In the genomic region with DNA sequence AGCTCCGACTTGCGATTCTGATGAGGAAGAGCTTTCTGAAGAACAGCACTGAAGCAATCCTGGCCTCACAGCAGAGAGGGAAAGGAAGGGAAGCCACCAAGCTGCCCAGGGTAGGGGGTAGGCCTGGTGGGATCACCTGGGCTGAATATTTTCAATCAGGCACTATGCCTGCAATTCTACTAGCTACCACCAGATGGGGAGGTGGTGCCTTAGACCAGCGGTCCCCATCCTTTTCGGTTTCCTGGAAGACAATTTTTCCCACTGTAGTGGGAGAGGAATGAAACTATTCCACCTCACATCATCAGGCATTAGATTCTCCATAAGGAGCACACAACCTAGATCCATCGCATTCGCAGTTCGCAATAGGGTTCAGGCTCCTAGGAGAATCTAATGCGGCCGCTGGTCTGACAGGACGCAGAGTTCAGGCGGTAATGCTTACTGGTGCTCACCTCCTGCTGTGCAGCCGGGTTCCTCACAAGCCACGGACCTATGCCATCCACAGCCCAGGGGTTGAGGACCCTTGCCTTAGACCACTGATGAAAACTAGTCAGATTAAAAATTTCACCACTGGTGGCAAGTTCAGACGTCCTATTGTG, we compare ENCODE assay signal across 1 cellular context.
TF ChIP-seq lines count a peak whose summit lies in the region.

No MANE protein-coding gene starts in this region.

TF ChIP-seq in HepG2, 621 proteins besides CTCF, POLR2A, EP300 and RAD21 (continued from another document):
- TF ChIP-seq, protein P1, sequence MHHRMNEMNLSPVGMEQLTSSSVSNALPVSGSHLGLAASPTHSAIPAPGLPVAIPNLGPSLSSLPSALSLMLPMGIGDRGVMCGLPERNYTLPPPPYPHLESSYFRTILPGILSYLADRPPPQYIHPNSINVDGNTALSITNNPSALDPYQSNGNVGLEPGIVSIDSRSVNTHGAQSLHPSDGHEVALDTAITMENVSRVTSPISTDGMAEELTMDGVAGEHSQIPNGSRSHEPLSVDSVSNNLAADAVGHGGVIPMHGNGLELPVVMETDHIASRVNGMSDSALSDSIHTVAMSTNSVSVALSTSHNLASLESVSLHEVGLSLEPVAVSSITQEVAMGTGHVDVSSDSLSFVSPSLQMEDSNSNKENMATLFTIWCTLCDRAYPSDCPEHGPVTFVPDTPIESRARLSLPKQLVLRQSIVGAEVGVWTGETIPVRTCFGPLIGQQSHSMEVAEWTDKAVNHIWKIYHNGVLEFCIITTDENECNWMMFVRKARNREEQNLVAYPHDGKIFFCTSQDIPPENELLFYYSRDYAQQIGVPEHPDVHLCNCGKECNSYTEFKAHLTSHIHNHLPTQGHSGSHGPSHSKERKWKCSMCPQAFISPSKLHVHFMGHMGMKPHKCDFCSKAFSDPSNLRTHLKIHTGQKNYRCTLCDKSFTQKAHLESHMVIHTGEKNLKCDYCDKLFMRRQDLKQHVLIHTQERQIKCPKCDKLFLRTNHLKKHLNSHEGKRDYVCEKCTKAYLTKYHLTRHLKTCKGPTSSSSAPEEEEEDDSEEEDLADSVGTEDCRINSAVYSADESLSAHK (CRISPR knock-in tag; IDR thresholded peaks at IDR 0.05; ENCODE audit: borderline replicate concordance), result no peak
- TF ChIP-seq ZNF616 (CRISPR knock-in tag; IDR thresholded peaks at IDR 0.05; ENCODE audit: low read depth) (no peak), EED (CRISPR knock-in tag; IDR thresholded peaks at IDR 0.05) (no peak), STAG1 (CRISPR knock-in tag; IDR thresholded peaks at IDR 0.05) (peak; percentile 65), SETDB1 (CRISPR knock-in tag; IDR thresholded peaks at IDR 0.05; ENCODE audit: borderline replicate concordance) (no peak), NFRKB (IDR thresholded peaks at IDR 0.05) (no peak), ZNF83 (CRISPR knock-in tag; IDR thresholded peaks at IDR 0.05; ENCODE audit: borderline replicate concordance) (no peak), NCOA1 (CRISPR knock-in tag; IDR thresholded peaks at IDR 0.05) (no peak), SMC3 (IDR thresholded peaks at IDR 0.05; ENCODE audit: low read length) (peak; percentile 48), DNMT3B (CRISPR knock-in tag; conservative IDR thresholded peaks at IDR 0.05) (no peak), ZNF761 (CRISPR knock-in tag; conservative IDR thresholded peaks at IDR 0.05) (no peak), BCL6 (CRISPR knock-in tag; IDR thresholded peaks at IDR 0.05) (0 out of 2 replicates have a peak, but pooled peaks have one; percentile 15), DPF2 (CRISPR knock-in tag; IDR thresholded peaks at IDR 0.05; ENCODE audit: borderline replicate concordance, low read depth) (no peak), ZNF678 (CRISPR knock-in tag; IDR thresholded peaks at IDR 0.05) (no peak), TEAD3 (CRISPR knock-in tag; optimal IDR thresholded peaks at IDR 0.05; ENCODE audit: borderline replicate concordance) (no peak), SATB2 (CRISPR knock-in tag; IDR thresholded peaks at IDR 0.05) (no peak), ELF1 (CRISPR knock-in tag; IDR thresholded peaks at IDR 0.05) (no peak), ATF7-NPFF (CRISPR knock-in tag; IDR thresholded peaks at IDR 0.05; ENCODE audit: low read depth) (no peak), ZMAT3 (CRISPR knock-in tag; conservative IDR thresholded peaks at IDR 0.05) (no peak), ZNF619 (CRISPR knock-in tag; IDR thresholded peaks at IDR 0.05) (no peak)
- TF ChIP-seq, protein P2, sequence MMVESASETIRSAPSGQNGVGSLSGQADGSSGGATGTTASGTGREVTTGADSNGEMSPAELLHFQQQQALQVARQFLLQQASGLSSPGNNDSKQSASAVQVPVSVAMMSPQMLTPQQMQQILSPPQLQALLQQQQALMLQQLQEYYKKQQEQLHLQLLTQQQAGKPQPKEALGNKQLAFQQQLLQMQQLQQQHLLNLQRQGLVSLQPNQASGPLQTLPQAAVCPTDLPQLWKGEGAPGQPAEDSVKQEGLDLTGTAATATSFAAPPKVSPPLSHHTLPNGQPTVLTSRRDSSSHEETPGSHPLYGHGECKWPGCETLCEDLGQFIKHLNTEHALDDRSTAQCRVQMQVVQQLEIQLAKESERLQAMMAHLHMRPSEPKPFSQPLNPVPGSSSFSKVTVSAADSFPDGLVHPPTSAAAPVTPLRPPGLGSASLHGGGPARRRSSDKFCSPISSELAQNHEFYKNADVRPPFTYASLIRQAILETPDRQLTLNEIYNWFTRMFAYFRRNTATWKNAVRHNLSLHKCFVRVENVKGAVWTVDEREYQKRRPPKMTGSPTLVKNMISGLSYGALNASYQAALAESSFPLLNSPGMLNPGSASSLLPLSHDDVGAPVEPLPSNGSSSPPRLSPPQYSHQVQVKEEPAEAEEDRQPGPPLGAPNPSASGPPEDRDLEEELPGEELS (CRISPR knock-in tag; IDR thresholded peaks at IDR 0.05), result no peak
- TF ChIP-seq, protein P3, sequence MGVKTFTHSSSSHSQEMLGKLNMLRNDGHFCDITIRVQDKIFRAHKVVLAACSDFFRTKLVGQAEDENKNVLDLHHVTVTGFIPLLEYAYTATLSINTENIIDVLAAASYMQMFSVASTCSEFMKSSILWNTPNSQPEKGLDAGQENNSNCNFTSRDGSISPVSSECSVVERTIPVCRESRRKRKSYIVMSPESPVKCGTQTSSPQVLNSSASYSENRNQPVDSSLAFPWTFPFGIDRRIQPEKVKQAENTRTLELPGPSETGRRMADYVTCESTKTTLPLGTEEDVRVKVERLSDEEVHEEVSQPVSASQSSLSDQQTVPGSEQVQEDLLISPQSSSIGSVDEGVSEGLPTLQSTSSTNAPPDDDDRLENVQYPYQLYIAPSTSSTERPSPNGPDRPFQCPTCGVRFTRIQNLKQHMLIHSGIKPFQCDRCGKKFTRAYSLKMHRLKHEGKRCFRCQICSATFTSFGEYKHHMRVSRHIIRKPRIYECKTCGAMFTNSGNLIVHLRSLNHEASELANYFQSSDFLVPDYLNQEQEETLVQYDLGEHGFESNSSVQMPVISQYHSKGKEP (CRISPR knock-in tag; IDR thresholded peaks at IDR 0.05), result no peak
- TF ChIP-seq, protein P4, sequence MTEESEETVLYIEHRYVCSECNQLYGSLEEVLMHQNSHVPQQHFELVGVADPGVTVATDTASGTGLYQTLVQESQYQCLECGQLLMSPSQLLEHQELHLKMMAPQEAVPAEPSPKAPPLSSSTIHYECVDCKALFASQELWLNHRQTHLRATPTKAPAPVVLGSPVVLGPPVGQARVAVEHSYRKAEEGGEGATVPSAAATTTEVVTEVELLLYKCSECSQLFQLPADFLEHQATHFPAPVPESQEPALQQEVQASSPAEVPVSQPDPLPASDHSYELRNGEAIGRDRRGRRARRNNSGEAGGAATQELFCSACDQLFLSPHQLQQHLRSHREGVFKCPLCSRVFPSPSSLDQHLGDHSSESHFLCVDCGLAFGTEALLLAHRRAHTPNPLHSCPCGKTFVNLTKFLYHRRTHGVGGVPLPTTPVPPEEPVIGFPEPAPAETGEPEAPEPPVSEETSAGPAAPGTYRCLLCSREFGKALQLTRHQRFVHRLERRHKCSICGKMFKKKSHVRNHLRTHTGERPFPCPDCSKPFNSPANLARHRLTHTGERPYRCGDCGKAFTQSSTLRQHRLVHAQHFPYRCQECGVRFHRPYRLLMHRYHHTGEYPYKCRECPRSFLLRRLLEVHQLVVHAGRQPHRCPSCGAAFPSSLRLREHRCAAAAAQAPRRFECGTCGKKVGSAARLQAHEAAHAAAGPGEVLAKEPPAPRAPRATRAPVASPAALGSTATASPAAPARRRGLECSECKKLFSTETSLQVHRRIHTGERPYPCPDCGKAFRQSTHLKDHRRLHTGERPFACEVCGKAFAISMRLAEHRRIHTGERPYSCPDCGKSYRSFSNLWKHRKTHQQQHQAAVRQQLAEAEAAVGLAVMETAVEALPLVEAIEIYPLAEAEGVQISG (CRISPR knock-in tag; IDR thresholded peaks at IDR 0.05), result 0 out of 2 replicates have a peak, but pooled peaks have one; percentile 14
- TF ChIP-seq, protein P5, sequence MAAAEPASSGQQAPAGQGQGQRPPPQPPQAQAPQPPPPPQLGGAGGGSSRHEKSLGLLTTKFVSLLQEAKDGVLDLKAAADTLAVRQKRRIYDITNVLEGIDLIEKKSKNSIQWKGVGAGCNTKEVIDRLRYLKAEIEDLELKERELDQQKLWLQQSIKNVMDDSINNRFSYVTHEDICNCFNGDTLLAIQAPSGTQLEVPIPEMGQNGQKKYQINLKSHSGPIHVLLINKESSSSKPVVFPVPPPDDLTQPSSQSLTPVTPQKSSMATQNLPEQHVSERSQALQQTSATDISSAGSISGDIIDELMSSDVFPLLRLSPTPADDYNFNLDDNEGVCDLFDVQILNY (CRISPR knock-in tag; conservative IDR thresholded peaks at IDR 0.05), result no peak
- TF ChIP-seq, protein P6, sequence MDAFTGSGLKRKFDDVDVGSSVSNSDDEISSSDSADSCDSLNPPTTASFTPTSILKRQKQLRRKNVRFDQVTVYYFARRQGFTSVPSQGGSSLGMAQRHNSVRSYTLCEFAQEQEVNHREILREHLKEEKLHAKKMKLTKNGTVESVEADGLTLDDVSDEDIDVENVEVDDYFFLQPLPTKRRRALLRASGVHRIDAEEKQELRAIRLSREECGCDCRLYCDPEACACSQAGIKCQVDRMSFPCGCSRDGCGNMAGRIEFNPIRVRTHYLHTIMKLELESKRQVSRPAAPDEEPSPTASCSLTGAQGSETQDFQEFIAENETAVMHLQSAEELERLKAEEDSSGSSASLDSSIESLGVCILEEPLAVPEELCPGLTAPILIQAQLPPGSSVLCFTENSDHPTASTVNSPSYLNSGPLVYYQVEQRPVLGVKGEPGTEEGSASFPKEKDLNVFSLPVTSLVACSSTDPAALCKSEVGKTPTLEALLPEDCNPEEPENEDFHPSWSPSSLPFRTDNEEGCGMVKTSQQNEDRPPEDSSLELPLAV (CRISPR knock-in tag; conservative IDR thresholded peaks at IDR 0.05; ENCODE audit: low read depth), result no peak
- TF ChIP-seq, protein P7, sequence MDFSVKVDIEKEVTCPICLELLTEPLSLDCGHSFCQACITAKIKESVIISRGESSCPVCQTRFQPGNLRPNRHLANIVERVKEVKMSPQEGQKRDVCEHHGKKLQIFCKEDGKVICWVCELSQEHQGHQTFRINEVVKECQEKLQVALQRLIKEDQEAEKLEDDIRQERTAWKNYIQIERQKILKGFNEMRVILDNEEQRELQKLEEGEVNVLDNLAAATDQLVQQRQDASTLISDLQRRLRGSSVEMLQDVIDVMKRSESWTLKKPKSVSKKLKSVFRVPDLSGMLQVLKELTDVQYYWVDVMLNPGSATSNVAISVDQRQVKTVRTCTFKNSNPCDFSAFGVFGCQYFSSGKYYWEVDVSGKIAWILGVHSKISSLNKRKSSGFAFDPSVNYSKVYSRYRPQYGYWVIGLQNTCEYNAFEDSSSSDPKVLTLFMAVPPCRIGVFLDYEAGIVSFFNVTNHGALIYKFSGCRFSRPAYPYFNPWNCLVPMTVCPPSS (IDR thresholded peaks at IDR 0.05), result no peak
